Comparison of ENCODE assay signal across 19 cellular contexts in the genomic region with DNA sequence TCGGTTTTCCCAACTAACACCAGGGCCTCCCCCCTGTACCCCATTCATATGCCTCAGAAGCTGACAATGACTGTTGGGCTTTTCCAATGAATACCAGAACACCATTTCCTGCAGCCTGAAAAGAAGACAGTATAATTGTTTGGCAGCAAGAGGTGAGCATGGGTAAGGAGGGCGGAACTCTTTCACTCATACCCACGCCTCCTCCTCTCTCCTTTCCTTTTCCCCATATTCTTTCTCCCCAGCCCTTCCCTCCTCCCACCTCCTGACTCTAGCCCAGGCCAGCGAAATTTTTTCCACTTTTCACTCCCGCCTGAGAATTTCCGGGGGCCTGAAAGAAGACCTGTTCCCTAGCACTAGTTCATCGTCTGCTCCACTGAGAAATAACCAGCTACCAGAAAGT. TPM values are rescaled to one million over a fixed set of nuclear protein-coding genes. Genes with fewer than 3 reads are reported as not detected.
"Had no signal": no experiment of that assay in that cellular context is flagged by ENCODE, and none has a peak within 500 bp of the region (broad histone marks: within the 10 kb centered on the region; RNA-seq: fewer than 3 reads in every experiment).

No MANE protein-coding gene starts in this region.

- H3K4me2 ChIP-seq: KMS-11 had no signal

- H3K9me3 Mint-ChIP-seq: IgD-negative memory B cell had no signal

- H3K27ac Mint-ChIP-seq: IgD-negative memory B cell had no signal

- H3K36me3 Mint-ChIP-seq: IgD-negative memory B cell had no signal

- H3K4me1 Mint-ChIP-seq: IgD-negative memory B cell had no signal

- H3K27ac ChIP-seq: HL-60, KMS-11, SJSA1, SK-N-MC had no signal

- ATAC-seq: K562 had no signal

- DNase-seq: Kasumi-1, MM.1S, MV-4-11, NCI-H1048, NCI-H1436 treated with DMSO at 0.1 percent for 48 hours, NCI-H187 treated with DMSO at 0.1 percent for 48 hours, NCI-H2029 treated with DMSO at 0.1 percent for 48 hours, NCI-H526 treated with DMSO at 0.1 percent for 48 hours, NCI-H748 treated with DMSO at 0.1 percent for 48 hours, Right ventricle myocardium superior, RPMI8226, SIG-M5 had no signal

- H3K4me1 ChIP-seq: SJSA1 had no signal

- H3K4me3 ChIP-seq: K562, SJSA1, SK-N-MC had no signal

- H3K36me3 ChIP-seq: SJSA1 had no signal

- H3K9ac ChIP-seq: KMS-11 had no signal

- H3K4me3 Mint-ChIP-seq: IgD-negative memory B cell had no signal

RNA-seq across cellular contexts. Expression of gene CHST1, which starts 58.0 kb away (rescaled TPM):
- total RNA-seq: NCI-H460, SJSA1 had no signal
- polyA plus RNA-seq: IgD-negative memory B cell had no signal
